24 cellular contexts compared by ENCODE assay signal in the genomic region with DNA sequence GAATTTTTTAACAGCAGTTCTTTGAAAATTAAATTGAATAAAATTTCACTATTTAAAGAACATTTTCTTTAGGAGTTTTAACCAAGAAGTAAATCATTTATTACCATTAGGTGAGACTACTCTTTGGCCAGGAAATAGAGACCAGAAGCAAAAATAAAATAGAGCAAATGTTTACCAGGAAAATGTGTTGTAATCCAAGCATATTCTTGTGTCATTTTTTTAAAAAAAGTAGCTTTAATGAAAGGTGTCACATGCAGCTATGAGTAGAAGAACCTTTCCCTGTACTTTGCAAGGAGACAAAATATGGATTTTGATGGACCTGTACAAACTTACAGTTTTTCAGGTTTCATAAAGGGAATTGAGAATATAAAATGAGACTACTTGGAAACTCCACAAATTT.
"Had no signal": no experiment of that assay in that cellular context is flagged by ENCODE, and none has a peak within 500 bp of the region (broad histone marks: within the 10 kb centered on the region; RNA-seq: fewer than 3 reads in every experiment).

No MANE protein-coding gene starts in this region.

- H3K9ac ChIP-seq: neural progenitor cell had no signal

- H3K4me3 ChIP-seq: coronary artery, left lung, lung, neural progenitor cell, upper lobe of left lung had no signal

- FAIRE-seq: bronchial epithelial cell, endothelial cell of umbilical vein had no signal

- DNase-seq: activated B cell treated with CpG ODN at 0.5 μM for 24 hours; activated CD4-positive, alpha-beta T cell treated with anti-CD3 and anti-CD28 coated beads, Interleukin-2, amount 50 U/mL, for 1 hour; activated CD8-positive, alpha-beta T cell treated with anti-CD3 and anti-CD28 coated beads for 36 hours; activated naive CD8-positive, alpha-beta T cell treated with anti-CD3 and anti-CD28 coated beads, Interleukin-2, amount 50 U/mL, for 24 hours; activated T-cell treated with anti-CD3 and anti-CD28 coated beads, Interleukin-2, amount 50 U/mL, for 4 hours; effector memory CD8-positive, alpha-beta T cell; foreskin fibroblast; head of caudate nucleus; hippocampal formation; left lung; mesendoderm; natural killer cell; occipital lobe; right cardiac atrium; stimulated activated CD4-positive, alpha-beta T cell treated with anti-CD3 and anti-CD28 coated beads, Interleukin-2, amount 100 ng/mL, for 48 hours; stimulated activated naive CD4-positive, alpha-beta T cell treated with Interleukin-2 at 50 U/mL for 16 hours; SW 1271; T-helper 17 cell; upper lobe of left lung had no signal

- H3K27me3 ChIP-seq: left lung, neural progenitor cell, upper lobe of left lung had no signal

- H3K9me3 ChIP-seq: left lung, upper lobe of left lung had no signal

- ATAC-seq: activated CD8-positive, alpha-beta T cell treated with anti-CD3 and anti-CD28 coated beads for 36 hours; activated naive CD8-positive, alpha-beta T cell treated with anti-CD3 and anti-CD28 coated beads, Interleukin-2, amount 50 U/mL, for 24 hours; activated T-cell treated with anti-CD3 and anti-CD28 coated beads, Interleukin-2, amount 50 U/mL, for 4 hours; effector memory CD8-positive, alpha-beta T cell; left lung; natural killer cell; right cardiac atrium; T-helper 17 cell had no signal

- H3K27ac ChIP-seq: coronary artery, left lung, neural progenitor cell, upper lobe of left lung had no signal

- H3K36me3 ChIP-seq: left lung, neural progenitor cell, upper lobe of left lung had no signal
